In the genomic region with DNA sequence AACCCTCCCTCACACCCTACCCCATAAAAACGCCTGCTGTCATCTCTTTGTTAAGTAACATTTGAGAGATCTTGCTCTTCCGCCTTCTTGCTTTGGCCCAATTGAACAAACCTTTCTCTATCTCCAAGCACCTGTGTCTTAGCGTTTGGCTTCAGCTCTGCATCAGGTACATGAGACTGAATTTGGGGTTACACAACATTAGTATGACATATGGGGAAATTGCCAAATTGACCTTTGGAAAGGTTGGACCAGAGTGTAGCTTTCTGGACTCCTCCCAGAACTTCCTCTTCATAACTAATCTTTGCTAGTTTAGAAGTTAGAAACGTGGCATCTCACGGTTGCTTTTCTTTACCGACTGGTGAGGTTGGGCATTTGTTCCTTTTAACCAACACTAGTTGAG, we compare ENCODE assay signal across 16 cellular contexts.
"Had no signal": no experiment of that assay in that cellular context is flagged by ENCODE, and none has a peak within 500 bp of the region (broad histone marks: within the 10 kb centered on the region; RNA-seq: fewer than 3 reads in every experiment).

No MANE protein-coding gene starts in this region.

- H3K4me3 Mint-ChIP-seq: activated CD8-positive, alpha-beta T cell treated with anti-CD3 and anti-CD28 coated beads for 36 hours; activated T-cell treated with anti-CD3 and anti-CD28 coated beads, Interleukin-2, amount 50 U/mL, for 4 hours; stimulated activated naive B cell treated with anti-CD40 and anti-IgM and Interleukin-4, amounts not matched to agents 10 μg/mL and 1 μg/mL and 100 μg/mL, for 72 hours had no signal

- H3K79me2 ChIP-seq: parathyroid adenoma had no signal

- H3K27ac Mint-ChIP-seq: activated CD8-positive, alpha-beta T cell treated with anti-CD3 and anti-CD28 coated beads for 36 hours; activated naive CD4-positive, alpha-beta T cell treated with anti-CD3 and anti-CD28 coated beads, Interleukin-2, amount 50 U/mL, for 72 hours; immature natural killer cell; stimulated activated naive B cell treated with anti-CD40 and anti-IgM and Interleukin-4, amounts not matched to agents 10 μg/mL and 1 μg/mL and 100 μg/mL, for 72 hours had no signal

- ATAC-seq: activated CD8-positive, alpha-beta T cell treated with anti-CD3 and anti-CD28 coated beads for 36 hours; activated naive CD4-positive, alpha-beta T cell treated with anti-CD3 and anti-CD28 coated beads, Interleukin-2, amount 50 U/mL, for 72 hours; activated T-cell treated with anti-CD3 and anti-CD28 coated beads, Interleukin-2, amount 50 U/mL, for 4 hours; lower lobe of right lung; stimulated activated naive B cell treated with anti-CD40 and anti-IgM and Interleukin-4, amounts not matched to agents 10 μg/mL and 1 μg/mL and 100 μg/mL, for 72 hours had no signal

- DNase-seq: activated CD4-positive, alpha-beta T cell treated with anti-CD3 and anti-CD28 coated beads for 4 hours; activated CD8-positive, alpha-beta T cell treated with anti-CD3 and anti-CD28 coated beads for 36 hours; activated effector memory CD4-positive, alpha-beta T cell treated with anti-CD3 and anti-CD28 coated beads, Interleukin-2, amount 50 U/mL, for 16 hours; activated T-cell treated with anti-CD3 and anti-CD28 coated beads, Interleukin-2, amount 50 U/mL, for 4 hours; head of caudate nucleus; immature natural killer cell; lower lobe of right lung; stimulated activated CD4-positive, alpha-beta T cell treated with anti-CD3 and anti-CD28 coated beads, Interleukin-4, amount 100 ng/mL, for 1 hour; stimulated activated naive B cell treated with anti-CD40 and anti-IgM and Interleukin-4, amounts not matched to agents 10 μg/mL and 1 μg/mL and 100 μg/mL, for 72 hours; T1000; transverse colon had no signal

- H3K4me1 ChIP-seq: parathyroid adenoma had no signal

- H3K27ac ChIP-seq: cardiac muscle cell, epithelial cell of prostate, lower lobe of right lung, parathyroid adenoma, transverse colon, VCaP had no signal

- H3K9me3 Mint-ChIP-seq: activated naive CD4-positive, alpha-beta T cell treated with anti-CD3 and anti-CD28 coated beads, Interleukin-2, amount 50 U/mL, for 72 hours; activated T-cell treated with anti-CD3 and anti-CD28 coated beads, Interleukin-2, amount 50 U/mL, for 4 hours; immature natural killer cell had no signal

- H2AFZ ChIP-seq: parathyroid adenoma had no signal

- H3K4me3 ChIP-seq: cardiac muscle cell, lower lobe of right lung, transverse colon had no signal

- H3K9me3 ChIP-seq: lower lobe of right lung, transverse colon had no signal

- H3K27me3 ChIP-seq: transverse colon had no signal
